7 cellular contexts compared by ENCODE assay signal in genomic region chr7:23679898-23680416, GRCh38. TPM values are rescaled to one million over a fixed set of nuclear protein-coding genes. Genes with fewer than 3 reads are reported as not detected.
A peak's percentile ranks its signal among the peaks of the same experiment; 100 is the strongest.
DNase-seq lines count a peak whose midpoint lies in the region; ATAC-seq, FAIRE-seq and TF ChIP-seq lines count a peak whose summit lies in the region.

A gene with protein sequence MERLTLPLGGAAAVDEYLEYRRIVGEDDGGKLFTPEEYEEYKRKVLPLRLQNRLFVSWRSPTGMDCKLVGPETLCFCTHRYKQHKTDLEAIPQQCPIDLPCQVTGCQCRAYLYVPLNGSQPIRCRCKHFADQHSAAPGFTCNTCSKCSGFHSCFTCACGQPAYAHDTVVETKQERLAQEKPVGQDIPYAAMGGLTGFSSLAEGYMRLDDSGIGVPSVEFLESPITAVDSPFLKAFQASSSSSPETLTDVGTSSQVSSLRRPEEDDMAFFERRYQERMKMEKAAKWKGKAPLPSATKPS (plus strand): TSS chr7:23680199. CDS start chr7:23680219, 20 bp downstream.

- TF ChIP-seq CTCF in colonic mucosa (IDR thresholded peaks at IDR 0.05) = peak; percentile 72

- H3K4me1 ChIP-seq in colonic mucosa = no peaks in the 10 kb centered on the region

- peak within 1 kb of the TSS; percentile 88 for H3K27ac ChIP-seq in colonic mucosa

- no peaks in the 10 kb centered on the region for H3K36me3 ChIP-seq in colonic mucosa

- ATAC-seq in HG02885 (IDR thresholded peaks at IDR 0.05; ENCODE audit: poor library complexity, unreplicated experiment) = peak; percentile 98
- ATAC-seq in left lobe of liver = peak; percentile 98

- no peaks in the 10 kb centered on the region for H3K27me3 ChIP-seq in colonic mucosa

- intact Hi-C loops in colonic mucosa (cut with DNase I) = no loop called here

- peak within 1 kb of the TSS; percentile 84 for H3K4me3 ChIP-seq in colonic mucosa

- peak within 1 kb of the TSS; percentile 82 to 88 for H3K9ac ChIP-seq in colonic mucosa (ENCODE audit: low read depth in 2 of 2, low read length in 2 of 2)

- H3K9me3 ChIP-seq in colonic mucosa = no peaks in the 10 kb centered on the region

- DNase-seq in GM18507 (ENCODE audit: extremely low spot score, insufficient read length, low read depth) (peak; percentile 71), NCI-H2029 (lab: John Stamatoyannopoulos, UW) (peak; percentile 88), colonic mucosa (peak; percentile 93), left lobe of liver (ENCODE audit: low spot score) (peak; percentile 92)
- DNase-seq in activated CD4-positive, alpha-beta T cell treated with anti-CD3 and anti-CD28 coated beads for 24 hours (ENCODE audit: low read depth in 2 of 2) = peak; percentile 68 to 76
- peak; percentile 70 for DNase-seq in stimulated activated CD4-positive, alpha-beta T cell treated with anti-CD3 and anti-CD28 coated beads, Interleukin-2, amount 100 ng/mL, for 4 hours (ENCODE audit: low read depth)

- peak; percentile 85 for FAIRE-seq in GM18507 (lab: Jason Lieb, UNC)

RNA-seq across cellular contexts. Expression of the gene that starts here (rescaled TPM):
- total RNA-seq in colonic mucosa = 10 to 100 TPM; 11.1 to 18.5 TPM
- 4.2 TPM for total RNA-seq in left lobe of liver

Comparison
In these comparisons a context has a peak if more than half of its experiments do, and no peak if none do; other contexts are left out.
1. Peak in every context shown above with its lines: DNase-seq, ATAC-seq, H3K4me3 ChIP-seq and H3K27ac ChIP-seq.